In the genomic region with DNA sequence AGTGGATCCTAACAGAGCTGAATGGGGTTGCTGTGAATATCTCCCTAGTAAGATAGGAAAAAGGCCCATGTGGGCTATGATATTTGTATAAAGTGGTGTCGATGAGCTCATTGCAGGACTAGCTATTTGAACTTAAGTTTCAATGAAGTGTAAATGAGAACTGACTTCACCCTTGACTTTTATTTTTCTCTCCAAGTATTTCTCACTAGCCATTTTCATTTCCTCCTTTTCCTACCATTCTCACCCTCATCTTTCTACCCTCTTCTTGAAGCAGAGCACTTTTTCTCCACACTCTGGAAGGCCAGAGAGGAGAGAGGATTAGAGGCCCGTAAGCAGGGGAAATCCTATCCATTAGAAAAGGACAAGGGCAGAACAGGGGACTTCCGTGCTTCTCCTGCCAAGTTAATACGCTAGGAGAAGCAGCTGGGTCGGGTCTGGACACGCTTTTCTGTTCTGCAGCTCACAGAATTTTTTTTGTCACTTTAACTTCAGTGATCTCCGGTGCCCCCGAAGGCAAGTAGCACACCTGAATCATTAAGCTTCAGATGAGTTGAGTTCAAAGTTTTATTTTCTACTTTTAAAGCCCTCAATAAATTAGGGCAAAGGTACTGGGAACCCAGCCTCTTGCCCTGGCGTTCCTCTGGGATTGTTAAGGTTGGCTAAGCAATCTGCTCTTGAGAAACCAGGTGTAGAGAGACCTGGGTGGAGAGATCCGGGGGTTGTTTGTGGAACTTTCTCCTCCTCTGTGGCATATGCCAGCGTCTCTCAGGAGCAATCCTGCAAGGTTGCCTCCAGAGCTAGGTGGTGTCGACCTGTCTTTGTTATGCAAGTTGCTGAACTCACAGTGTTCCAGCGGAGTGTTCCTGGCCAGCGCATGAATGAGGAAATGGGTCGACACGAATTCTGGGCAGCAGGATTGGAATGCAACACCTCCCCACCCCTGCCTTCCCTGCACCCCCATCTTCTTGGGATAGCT, we compare ENCODE assay signal across 2 cellular contexts.
TF ChIP-seq lines count a peak whose summit lies in the region.

No MANE protein-coding gene starts in this region.

TF ChIP-seq in GM12878, 131 proteins besides CTCF, POLR2A, EP300 and RAD21 (continues in another document):
- TF ChIP-seq ZNF687 (IDR thresholded peaks at IDR 0.05) (no peak), JUNB (IDR thresholded peaks at IDR 0.05) (peak; percentile 79), ZNF622 (IDR thresholded peaks at IDR 0.05) (no peak), CHD2 (IDR thresholded peaks at IDR 0.05; ENCODE audit: borderline replicate concordance, low read depth, low read length) (0 out of 2 replicates have a peak, but pooled peaks have one; percentile 35), CBFB (IDR thresholded peaks at IDR 0.05; ENCODE audit: low read depth) (peak; percentile 48), IRF4 (IDR thresholded peaks at IDR 0.05; ENCODE audit: low read depth, low read length) (peak; percentile 48; the same call in 1 of the 2 replicates), NRF1 (conservative IDR thresholded peaks at IDR 0.05; ENCODE audit: low read depth, low read length) (no peak), KAT2A (conservative IDR thresholded peaks at IDR 0.05; ENCODE audit: control insufficient read depth, low read depth, low read length) (no peak), BHLHE40 (IDR thresholded peaks at IDR 0.05; ENCODE audit: borderline replicate concordance in 1 of 2, low read depth in 2 of 2, low read length in 1 of 2) (peak in 1 of 2 experiments; percentile 6; a peak in 1 of 4 replicates), RELB (IDR thresholded peaks at IDR 0.05; ENCODE audit: low read depth) (peak; percentile 94), YBX1 (IDR thresholded peaks at IDR 0.05) (no peak), BCLAF1 (IDR thresholded peaks at IDR 0.05) (no peak)
- TF ChIP-seq, protein P1, sequence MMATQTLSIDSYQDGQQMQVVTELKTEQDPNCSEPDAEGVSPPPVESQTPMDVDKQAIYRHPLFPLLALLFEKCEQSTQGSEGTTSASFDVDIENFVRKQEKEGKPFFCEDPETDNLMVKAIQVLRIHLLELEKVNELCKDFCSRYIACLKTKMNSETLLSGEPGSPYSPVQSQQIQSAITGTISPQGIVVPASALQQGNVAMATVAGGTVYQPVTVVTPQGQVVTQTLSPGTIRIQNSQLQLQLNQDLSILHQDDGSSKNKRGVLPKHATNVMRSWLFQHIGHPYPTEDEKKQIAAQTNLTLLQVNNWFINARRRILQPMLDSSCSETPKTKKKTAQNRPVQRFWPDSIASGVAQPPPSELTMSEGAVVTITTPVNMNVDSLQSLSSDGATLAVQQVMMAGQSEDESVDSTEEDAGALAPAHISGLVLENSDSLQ (IDR thresholded peaks at IDR 0.05), result no peak

TF ChIP-seq in HepG2, 621 proteins besides CTCF, POLR2A, EP300 and RAD21 (continues in another document):
- TF ChIP-seq ZNF441 (CRISPR knock-in tag; IDR thresholded peaks at IDR 0.05; ENCODE audit: borderline replicate concordance) (peak; percentile 7; the same call in 1 of the 2 replicates), ZNF326 (CRISPR knock-in tag; IDR thresholded peaks at IDR 0.05; ENCODE audit: borderline replicate concordance) (no peak), CEBPG (CRISPR knock-in tag; IDR thresholded peaks at IDR 0.05) (peak; percentile 55), ZNF816 (CRISPR knock-in tag; IDR thresholded peaks at IDR 0.05; ENCODE audit: borderline replicate concordance) (0 out of 2 replicates have a peak, but pooled peaks have one; percentile 15), KMT2B (CRISPR knock-in tag; IDR thresholded peaks at IDR 0.05) (0 out of 2 replicates have a peak, but pooled peaks have one; percentile 17), ERF (CRISPR knock-in tag; IDR thresholded peaks at IDR 0.05) (peak; percentile 25; the same call in 1 of the 2 replicates), RXRB (CRISPR knock-in tag; IDR thresholded peaks at IDR 0.05; ENCODE audit: borderline replicate concordance) (peak; percentile 19; the same call in 1 of the 2 replicates), PRDM10 (CRISPR knock-in tag; IDR thresholded peaks at IDR 0.05; ENCODE audit: low read depth) (0 out of 2 replicates have a peak, but pooled peaks have one; percentile 28), ZC3H4 (CRISPR knock-in tag; IDR thresholded peaks at IDR 0.05; ENCODE audit: borderline replicate concordance) (no peak), ZNF766 (CRISPR knock-in tag; IDR thresholded peaks at IDR 0.05; ENCODE audit: borderline replicate concordance) (0 out of 2 replicates have a peak, but pooled peaks have one; percentile 25), SIN3A (IDR thresholded peaks at IDR 0.05; ENCODE audit: borderline replicate concordance, low read depth, low read length) (no peak), TEAD3 (CRISPR knock-in tag; optimal IDR thresholded peaks at IDR 0.05; ENCODE audit: borderline replicate concordance) (peak; percentile 44), ZNF124 (CRISPR knock-in tag; IDR thresholded peaks at IDR 0.05) (no peak), CBX5 (CRISPR knock-in tag; IDR thresholded peaks at IDR 0.05; ENCODE audit: borderline replicate concordance) (0 out of 2 replicates have a peak, but pooled peaks have one; percentile 16), PHF8 (CRISPR knock-in tag; IDR thresholded peaks at IDR 0.05) (0 out of 2 replicates have a peak, but pooled peaks have one; percentile 19), ZNF343 (CRISPR knock-in tag; IDR thresholded peaks at IDR 0.05) (no peak), ELF1 (CRISPR knock-in tag; IDR thresholded peaks at IDR 0.05) (0 out of 2 replicates have a peak, but pooled peaks have one; percentile 2), IRX3 (CRISPR knock-in tag; IDR thresholded peaks at IDR 0.05; ENCODE audit: borderline replicate concordance, low read depth) (no peak), ZMAT3 (CRISPR knock-in tag; conservative IDR thresholded peaks at IDR 0.05) (0 out of 2 replicates have a peak, but pooled peaks have one; percentile 12), RBAK (CRISPR knock-in tag; IDR thresholded peaks at IDR 0.05) (no peak), ZNF292 (CRISPR knock-in tag; IDR thresholded peaks at IDR 0.05; ENCODE audit: borderline replicate concordance, low read depth) (0 out of 2 replicates have a peak, but pooled peaks have one; percentile 38), TARDBP (CRISPR knock-in tag; IDR thresholded peaks at IDR 0.05) (0 out of 2 replicates have a peak, but pooled peaks have one; percentile 6), UBTF (CRISPR knock-in tag; IDR thresholded peaks at IDR 0.05) (peak; percentile 22; the same call in 1 of the 2 replicates)
- TF ChIP-seq, protein P2, sequence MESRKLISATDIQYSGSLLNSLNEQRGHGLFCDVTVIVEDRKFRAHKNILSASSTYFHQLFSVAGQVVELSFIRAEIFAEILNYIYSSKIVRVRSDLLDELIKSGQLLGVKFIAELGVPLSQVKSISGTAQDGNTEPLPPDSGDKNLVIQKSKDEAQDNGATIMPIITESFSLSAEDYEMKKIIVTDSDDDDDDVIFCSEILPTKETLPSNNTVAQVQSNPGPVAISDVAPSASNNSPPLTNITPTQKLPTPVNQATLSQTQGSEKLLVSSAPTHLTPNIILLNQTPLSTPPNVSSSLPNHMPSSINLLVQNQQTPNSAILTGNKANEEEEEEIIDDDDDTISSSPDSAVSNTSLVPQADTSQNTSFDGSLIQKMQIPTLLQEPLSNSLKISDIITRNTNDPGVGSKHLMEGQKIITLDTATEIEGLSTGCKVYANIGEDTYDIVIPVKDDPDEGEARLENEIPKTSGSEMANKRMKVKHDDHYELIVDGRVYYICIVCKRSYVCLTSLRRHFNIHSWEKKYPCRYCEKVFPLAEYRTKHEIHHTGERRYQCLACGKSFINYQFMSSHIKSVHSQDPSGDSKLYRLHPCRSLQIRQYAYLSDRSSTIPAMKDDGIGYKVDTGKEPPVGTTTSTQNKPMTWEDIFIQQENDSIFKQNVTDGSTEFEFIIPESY (CRISPR knock-in tag; IDR thresholded peaks at IDR 0.05), result 0 out of 2 replicates have a peak, but pooled peaks have one; percentile 35
- TF ChIP-seq, protein P3, sequence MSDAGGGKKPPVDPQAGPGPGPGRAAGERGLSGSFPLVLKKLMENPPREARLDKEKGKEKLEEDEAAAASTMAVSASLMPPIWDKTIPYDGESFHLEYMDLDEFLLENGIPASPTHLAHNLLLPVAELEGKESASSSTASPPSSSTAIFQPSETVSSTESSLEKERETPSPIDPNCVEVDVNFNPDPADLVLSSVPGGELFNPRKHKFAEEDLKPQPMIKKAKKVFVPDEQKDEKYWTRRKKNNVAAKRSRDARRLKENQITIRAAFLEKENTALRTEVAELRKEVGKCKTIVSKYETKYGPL (CRISPR knock-in tag; IDR thresholded peaks at IDR 0.05), result peak; percentile 68; the same call in 1 of the 2 replicates
- TF ChIP-seq, protein P4, sequence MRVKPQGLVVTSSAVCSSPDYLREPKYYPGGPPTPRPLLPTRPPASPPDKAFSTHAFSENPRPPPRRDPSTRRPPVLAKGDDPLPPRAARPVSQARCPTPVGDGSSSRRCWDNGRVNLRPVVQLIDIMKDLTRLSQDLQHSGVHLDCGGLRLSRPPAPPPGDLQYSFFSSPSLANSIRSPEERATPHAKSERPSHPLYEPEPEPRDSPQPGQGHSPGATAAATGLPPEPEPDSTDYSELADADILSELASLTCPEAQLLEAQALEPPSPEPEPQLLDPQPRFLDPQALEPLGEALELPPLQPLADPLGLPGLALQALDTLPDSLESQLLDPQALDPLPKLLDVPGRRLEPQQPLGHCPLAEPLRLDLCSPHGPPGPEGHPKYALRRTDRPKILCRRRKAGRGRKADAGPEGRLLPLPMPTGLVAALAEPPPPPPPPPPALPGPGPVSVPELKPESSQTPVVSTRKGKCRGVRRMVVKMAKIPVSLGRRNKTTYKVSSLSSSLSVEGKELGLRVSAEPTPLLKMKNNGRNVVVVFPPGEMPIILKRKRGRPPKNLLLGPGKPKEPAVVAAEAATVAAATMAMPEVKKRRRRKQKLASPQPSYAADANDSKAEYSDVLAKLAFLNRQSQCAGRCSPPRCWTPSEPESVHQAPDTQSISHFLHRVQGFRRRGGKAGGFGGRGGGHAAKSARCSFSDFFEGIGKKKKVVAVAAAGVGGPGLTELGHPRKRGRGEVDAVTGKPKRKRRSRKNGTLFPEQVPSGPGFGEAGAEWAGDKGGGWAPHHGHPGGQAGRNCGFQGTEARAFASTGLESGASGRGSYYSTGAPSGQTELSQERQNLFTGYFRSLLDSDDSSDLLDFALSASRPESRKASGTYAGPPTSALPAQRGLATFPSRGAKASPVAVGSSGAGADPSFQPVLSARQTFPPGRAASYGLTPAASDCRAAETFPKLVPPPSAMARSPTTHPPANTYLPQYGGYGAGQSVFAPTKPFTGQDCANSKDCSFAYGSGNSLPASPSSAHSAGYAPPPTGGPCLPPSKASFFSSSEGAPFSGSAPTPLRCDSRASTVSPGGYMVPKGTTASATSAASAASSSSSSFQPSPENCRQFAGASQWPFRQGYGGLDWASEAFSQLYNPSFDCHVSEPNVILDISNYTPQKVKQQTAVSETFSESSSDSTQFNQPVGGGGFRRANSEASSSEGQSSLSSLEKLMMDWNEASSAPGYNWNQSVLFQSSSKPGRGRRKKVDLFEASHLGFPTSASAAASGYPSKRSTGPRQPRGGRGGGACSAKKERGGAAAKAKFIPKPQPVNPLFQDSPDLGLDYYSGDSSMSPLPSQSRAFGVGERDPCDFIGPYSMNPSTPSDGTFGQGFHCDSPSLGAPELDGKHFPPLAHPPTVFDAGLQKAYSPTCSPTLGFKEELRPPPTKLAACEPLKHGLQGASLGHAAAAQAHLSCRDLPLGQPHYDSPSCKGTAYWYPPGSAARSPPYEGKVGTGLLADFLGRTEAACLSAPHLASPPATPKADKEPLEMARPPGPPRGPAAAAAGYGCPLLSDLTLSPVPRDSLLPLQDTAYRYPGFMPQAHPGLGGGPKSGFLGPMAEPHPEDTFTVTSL (CRISPR knock-in tag; IDR thresholded peaks at IDR 0.05; ENCODE audit: borderline replicate concordance), result 0 out of 2 replicates have a peak, but pooled peaks have one; percentile 24
- TF ChIP-seq, protein P5, sequence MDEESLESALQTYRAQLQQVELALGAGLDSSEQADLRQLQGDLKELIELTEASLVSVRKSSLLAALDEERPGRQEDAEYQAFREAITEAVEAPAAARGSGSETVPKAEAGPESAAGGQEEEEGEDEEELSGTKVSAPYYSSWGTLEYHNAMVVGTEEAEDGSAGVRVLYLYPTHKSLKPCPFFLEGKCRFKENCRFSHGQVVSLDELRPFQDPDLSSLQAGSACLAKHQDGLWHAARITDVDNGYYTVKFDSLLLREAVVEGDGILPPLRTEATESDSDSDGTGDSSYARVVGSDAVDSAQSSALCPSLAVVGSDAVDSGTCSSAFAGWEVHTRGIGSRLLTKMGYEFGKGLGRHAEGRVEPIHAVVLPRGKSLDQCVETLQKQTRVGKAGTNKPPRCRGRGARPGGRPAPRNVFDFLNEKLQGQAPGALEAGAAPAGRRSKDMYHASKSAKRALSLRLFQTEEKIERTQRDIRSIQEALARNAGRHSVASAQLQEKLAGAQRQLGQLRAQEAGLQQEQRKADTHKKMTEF (CRISPR knock-in tag; IDR thresholded peaks at IDR 0.05), result peak; percentile 41; the same call in 1 of the 2 replicates
